1 cellular context compared by ENCODE assay signal in the genomic region with DNA sequence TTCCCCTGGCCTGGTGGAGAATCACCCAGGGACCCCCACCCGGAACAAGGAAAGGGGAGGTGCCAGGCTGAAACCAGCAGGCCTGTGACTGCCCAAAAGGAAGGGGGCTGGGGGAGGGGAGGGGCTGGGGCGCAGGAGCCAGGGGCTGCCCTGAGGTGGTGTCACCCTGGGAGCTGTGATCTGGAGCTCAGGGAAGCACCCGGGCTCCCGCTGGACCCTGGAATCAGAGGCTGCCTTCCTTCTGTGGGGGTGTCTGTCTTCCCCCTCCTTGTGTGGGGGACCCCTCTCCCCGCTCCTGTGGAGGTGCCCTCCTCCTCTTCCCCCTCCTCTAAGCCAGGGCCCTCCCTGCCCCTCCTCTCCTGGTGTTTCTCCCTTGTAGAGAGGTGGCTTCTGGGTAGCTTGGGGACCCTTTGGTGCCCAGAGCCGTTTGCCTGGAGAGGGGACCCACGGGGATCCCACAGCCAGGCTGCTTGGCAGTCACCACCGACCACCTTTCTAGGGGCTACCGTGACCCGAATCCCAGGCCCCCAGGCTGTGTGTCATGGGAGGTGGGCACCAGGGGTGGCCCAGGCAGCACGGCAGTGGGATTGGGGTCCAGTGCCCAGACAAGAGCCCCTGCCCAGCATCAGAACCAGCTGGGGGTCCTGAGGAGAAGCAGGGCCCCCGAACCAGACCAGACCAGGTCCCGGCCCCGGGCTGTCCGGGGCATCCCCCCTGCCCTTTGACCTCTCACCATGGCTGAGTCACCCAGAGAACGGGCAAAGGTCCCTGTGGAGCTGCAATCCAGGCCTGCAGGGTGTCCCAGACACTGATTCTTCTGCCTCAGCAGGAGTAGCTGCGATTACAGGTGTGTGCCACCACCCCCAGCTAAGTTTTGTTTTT.
TF ChIP-seq lines count a peak whose summit lies in the region.

No MANE protein-coding gene starts in this region.

TF ChIP-seq in HepG2, 621 proteins besides CTCF, POLR2A, EP300 and RAD21 (continued from another document and continues in another):
- TF ChIP-seq, protein P1, sequence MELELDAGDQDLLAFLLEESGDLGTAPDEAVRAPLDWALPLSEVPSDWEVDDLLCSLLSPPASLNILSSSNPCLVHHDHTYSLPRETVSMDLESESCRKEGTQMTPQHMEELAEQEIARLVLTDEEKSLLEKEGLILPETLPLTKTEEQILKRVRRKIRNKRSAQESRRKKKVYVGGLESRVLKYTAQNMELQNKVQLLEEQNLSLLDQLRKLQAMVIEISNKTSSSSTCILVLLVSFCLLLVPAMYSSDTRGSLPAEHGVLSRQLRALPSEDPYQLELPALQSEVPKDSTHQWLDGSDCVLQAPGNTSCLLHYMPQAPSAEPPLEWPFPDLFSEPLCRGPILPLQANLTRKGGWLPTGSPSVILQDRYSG (CRISPR knock-in tag; IDR thresholded peaks at IDR 0.05): no peak
- TF ChIP-seq, protein P2, sequence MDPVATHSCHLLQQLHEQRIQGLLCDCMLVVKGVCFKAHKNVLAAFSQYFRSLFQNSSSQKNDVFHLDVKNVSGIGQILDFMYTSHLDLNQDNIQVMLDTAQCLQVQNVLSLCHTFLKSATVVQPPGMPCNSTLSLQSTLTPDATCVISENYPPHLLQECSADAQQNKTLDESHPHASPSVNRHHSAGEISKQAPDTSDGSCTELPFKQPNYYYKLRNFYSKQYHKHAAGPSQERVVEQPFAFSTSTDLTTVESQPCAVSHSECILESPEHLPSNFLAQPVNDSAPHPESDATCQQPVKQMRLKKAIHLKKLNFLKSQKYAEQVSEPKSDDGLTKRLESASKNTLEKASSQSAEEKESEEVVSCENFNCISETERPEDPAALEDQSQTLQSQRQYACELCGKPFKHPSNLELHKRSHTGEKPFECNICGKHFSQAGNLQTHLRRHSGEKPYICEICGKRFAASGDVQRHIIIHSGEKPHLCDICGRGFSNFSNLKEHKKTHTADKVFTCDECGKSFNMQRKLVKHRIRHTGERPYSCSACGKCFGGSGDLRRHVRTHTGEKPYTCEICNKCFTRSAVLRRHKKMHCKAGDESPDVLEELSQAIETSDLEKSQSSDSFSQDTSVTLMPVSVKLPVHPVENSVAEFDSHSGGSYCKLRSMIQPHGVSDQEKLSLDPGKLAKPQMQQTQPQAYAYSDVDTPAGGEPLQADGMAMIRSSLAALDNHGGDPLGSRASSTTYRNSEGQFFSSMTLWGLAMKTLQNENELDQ (CRISPR knock-in tag; IDR thresholded peaks at IDR 0.05; ENCODE audit: borderline replicate concordance): no peak
- TF ChIP-seq HNRNPUL1 (IDR thresholded peaks at IDR 0.05; ENCODE audit: low read depth, low read length): no peak
- TF ChIP-seq HOMEZ (CRISPR knock-in tag; IDR thresholded peaks at IDR 0.05; ENCODE audit: low read depth): no peak
- no peak for TF ChIP-seq MEIS2 (CRISPR knock-in tag; IDR thresholded peaks at IDR 0.05)
- TF ChIP-seq AGO1 (IDR thresholded peaks at IDR 0.05; ENCODE audit: low read depth, low read length, poor library complexity, severe bottlenecking): peak; percentile 93
- TF ChIP-seq ZBED4 (CRISPR knock-in tag; IDR thresholded peaks at IDR 0.05; ENCODE audit: borderline replicate concordance): no peak; the same call in 1 of the 2 replicates
- no peak for TF ChIP-seq ZNF382 (CRISPR knock-in tag; IDR thresholded peaks at IDR 0.05; ENCODE audit: borderline replicate concordance)
- TF ChIP-seq SIX4 (CRISPR knock-in tag; IDR thresholded peaks at IDR 0.05): no peak
- TF ChIP-seq ADNP (CRISPR knock-in tag; IDR thresholded peaks at IDR 0.05): no peak
- peak; percentile 89 for TF ChIP-seq ZBTB7A (CRISPR knock-in tag; IDR thresholded peaks at IDR 0.05)
- no peak for TF ChIP-seq DBP (CRISPR knock-in tag; IDR thresholded peaks at IDR 0.05; ENCODE audit: not compliant biosample characterization)
- no peak for TF ChIP-seq ZMAT3 (CRISPR knock-in tag; conservative IDR thresholded peaks at IDR 0.05)
- no peak for TF ChIP-seq ZMYM3 (CRISPR knock-in tag; IDR thresholded peaks at IDR 0.05)
- TF ChIP-seq ZNF550 (CRISPR knock-in tag; IDR thresholded peaks at IDR 0.05; ENCODE audit: borderline replicate concordance): no peak
- no peak for TF ChIP-seq DDIT3 (CRISPR knock-in tag; IDR thresholded peaks at IDR 0.05)
- no peak for TF ChIP-seq HOXD1 (CRISPR knock-in tag; IDR thresholded peaks at IDR 0.05)
- TF ChIP-seq RBAK (CRISPR knock-in tag; IDR thresholded peaks at IDR 0.05): no peak
- no peak for TF ChIP-seq ATF7 (IDR thresholded peaks at IDR 0.05)
- TF ChIP-seq ATF7 (CRISPR knock-in tag; IDR thresholded peaks at IDR 0.05): no peak
- no peak for TF ChIP-seq WIZ (CRISPR knock-in tag; IDR thresholded peaks at IDR 0.05)
- TF ChIP-seq ZNF549 (CRISPR knock-in tag; IDR thresholded peaks at IDR 0.05): no peak
- no peak for TF ChIP-seq CHCHD3 (CRISPR knock-in tag; IDR thresholded peaks at IDR 0.05)
- no peak for TF ChIP-seq SYNCRIP (IDR thresholded peaks at IDR 0.05; ENCODE audit: insufficient read depth, low read depth, low read length)
- TF ChIP-seq HNF4A (CRISPR knock-in tag; IDR thresholded peaks at IDR 0.05): peak; percentile 85
- no peak for TF ChIP-seq ZBTB38 (CRISPR knock-in tag; IDR thresholded peaks at IDR 0.05)
- TF ChIP-seq MXD3 (CRISPR knock-in tag; IDR thresholded peaks at IDR 0.05): no peak
- no peak for TF ChIP-seq ZNF839 (CRISPR knock-in tag; IDR thresholded peaks at IDR 0.05; ENCODE audit: borderline replicate concordance)
- TF ChIP-seq, protein P3, sequence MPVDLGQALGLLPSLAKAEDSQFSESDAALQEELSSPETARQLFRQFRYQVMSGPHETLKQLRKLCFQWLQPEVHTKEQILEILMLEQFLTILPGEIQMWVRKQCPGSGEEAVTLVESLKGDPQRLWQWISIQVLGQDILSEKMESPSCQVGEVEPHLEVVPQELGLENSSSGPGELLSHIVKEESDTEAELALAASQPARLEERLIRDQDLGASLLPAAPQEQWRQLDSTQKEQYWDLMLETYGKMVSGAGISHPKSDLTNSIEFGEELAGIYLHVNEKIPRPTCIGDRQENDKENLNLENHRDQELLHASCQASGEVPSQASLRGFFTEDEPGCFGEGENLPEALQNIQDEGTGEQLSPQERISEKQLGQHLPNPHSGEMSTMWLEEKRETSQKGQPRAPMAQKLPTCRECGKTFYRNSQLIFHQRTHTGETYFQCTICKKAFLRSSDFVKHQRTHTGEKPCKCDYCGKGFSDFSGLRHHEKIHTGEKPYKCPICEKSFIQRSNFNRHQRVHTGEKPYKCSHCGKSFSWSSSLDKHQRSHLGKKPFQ (CRISPR knock-in tag; IDR thresholded peaks at IDR 0.05; ENCODE audit: insufficient replicate concordance): no peak
- no peak for TF ChIP-seq KDM5B (CRISPR knock-in tag; IDR thresholded peaks at IDR 0.05; ENCODE audit: borderline replicate concordance)
- TF ChIP-seq ZNF775 (CRISPR knock-in tag; IDR thresholded peaks at IDR 0.05; ENCODE audit: borderline replicate concordance): no peak
- TF ChIP-seq ASH2L (IDR thresholded peaks at IDR 0.05; ENCODE audit: insufficient read length, low read depth, low read length): no peak
- no peak for TF ChIP-seq SNAI1 (CRISPR knock-in tag; IDR thresholded peaks at IDR 0.05; ENCODE audit: borderline replicate concordance)
- TF ChIP-seq, protein P4, sequence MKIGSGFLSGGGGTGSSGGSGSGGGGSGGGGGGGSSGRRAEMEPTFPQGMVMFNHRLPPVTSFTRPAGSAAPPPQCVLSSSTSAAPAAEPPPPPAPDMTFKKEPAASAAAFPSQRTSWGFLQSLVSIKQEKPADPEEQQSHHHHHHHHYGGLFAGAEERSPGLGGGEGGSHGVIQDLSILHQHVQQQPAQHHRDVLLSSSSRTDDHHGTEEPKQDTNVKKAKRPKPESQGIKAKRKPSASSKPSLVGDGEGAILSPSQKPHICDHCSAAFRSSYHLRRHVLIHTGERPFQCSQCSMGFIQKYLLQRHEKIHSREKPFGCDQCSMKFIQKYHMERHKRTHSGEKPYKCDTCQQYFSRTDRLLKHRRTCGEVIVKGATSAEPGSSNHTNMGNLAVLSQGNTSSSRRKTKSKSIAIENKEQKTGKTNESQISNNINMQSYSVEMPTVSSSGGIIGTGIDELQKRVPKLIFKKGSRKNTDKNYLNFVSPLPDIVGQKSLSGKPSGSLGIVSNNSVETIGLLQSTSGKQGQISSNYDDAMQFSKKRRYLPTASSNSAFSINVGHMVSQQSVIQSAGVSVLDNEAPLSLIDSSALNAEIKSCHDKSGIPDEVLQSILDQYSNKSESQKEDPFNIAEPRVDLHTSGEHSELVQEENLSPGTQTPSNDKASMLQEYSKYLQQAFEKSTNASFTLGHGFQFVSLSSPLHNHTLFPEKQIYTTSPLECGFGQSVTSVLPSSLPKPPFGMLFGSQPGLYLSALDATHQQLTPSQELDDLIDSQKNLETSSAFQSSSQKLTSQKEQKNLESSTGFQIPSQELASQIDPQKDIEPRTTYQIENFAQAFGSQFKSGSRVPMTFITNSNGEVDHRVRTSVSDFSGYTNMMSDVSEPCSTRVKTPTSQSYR (CRISPR knock-in tag; IDR thresholded peaks at IDR 0.05; ENCODE audit: borderline replicate concordance): no peak
- no peak; the same call in 1 of the 2 replicates for TF ChIP-seq TOPORS (CRISPR knock-in tag; IDR thresholded peaks at IDR 0.05)
- no peak; the same call in 1 of the 2 replicates for TF ChIP-seq ZNF788 (CRISPR knock-in tag; IDR thresholded peaks at IDR 0.05; ENCODE audit: borderline replicate concordance)
- TF ChIP-seq, protein P5, sequence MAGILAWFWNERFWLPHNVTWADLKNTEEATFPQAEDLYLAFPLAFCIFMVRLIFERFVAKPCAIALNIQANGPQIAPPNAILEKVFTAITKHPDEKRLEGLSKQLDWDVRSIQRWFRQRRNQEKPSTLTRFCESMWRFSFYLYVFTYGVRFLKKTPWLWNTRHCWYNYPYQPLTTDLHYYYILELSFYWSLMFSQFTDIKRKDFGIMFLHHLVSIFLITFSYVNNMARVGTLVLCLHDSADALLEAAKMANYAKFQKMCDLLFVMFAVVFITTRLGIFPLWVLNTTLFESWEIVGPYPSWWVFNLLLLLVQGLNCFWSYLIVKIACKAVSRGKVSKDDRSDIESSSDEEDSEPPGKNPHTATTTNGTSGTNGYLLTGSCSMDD (CRISPR knock-in tag; IDR thresholded peaks at IDR 0.05): no peak
- no peak for TF ChIP-seq KDM3A (CRISPR knock-in tag; IDR thresholded peaks at IDR 0.05; ENCODE audit: low read depth)
- peak; percentile 58; the same call in 1 of the 2 replicates for TF ChIP-seq ZNF350 (CRISPR knock-in tag; IDR thresholded peaks at IDR 0.05; ENCODE audit: borderline replicate concordance, low read depth)
- TF ChIP-seq ZBTB7B (CRISPR knock-in tag; IDR thresholded peaks at IDR 0.05): peak; percentile 91
- TF ChIP-seq KLF15 (CRISPR knock-in tag; IDR thresholded peaks at IDR 0.05; ENCODE audit: borderline replicate concordance): no peak
- TF ChIP-seq HDAC1 (CRISPR knock-in tag; IDR thresholded peaks at IDR 0.05): peak; percentile 54
